Comparison of ENCODE assay signal across 10 cellular contexts in genomic region chr5:125227333-125228075, GRCh38.
DNase-seq lines count a peak whose midpoint lies in the region; ATAC-seq and TF ChIP-seq lines count a peak whose summit lies in the region.
"Had no signal": no experiment of that assay in that cellular context is flagged by ENCODE, and none has a peak within 500 bp of the region (broad histone marks: within the 10 kb centered on the region; RNA-seq: fewer than 3 reads in every experiment).

No MANE protein-coding gene starts in this region.

- POLR2A ChIA-PET in OCI-LY7 (lab: Charles Lee) = interaction anchor here (0.6 to 1.1 kb wide), 5 partner anchors 31 to 1176 kb away, joined by 3 to 4 read pairs (median 3); no protein-coding TSS in a partner anchor

- CTCF ChIA-PET in OCI-LY7 (lab: Charles Lee; ENCODE audit: unreplicated experiment) = no interaction called here

- H3K4me3 ChIP-seq in heart right ventricle (no peak overlapping the region), OCI-LY7 (ENCODE audit: low read depth, low read length, poor library complexity, severe bottlenecking) (no peak overlapping the region), fibroblast of the aortic adventitia (ENCODE audit: low read depth, low read length) (no peak overlapping the region), esophagus squamous epithelium (no peak overlapping the region)

- no peak for TF ChIP-seq POLR2A in esophagus squamous epithelium (IDR thresholded peaks at IDR 0.05)

- no peaks in the 10 kb centered on the region for H3K9me3 ChIP-seq in heart right ventricle
- H3K9me3 ChIP-seq in OCI-LY7 (ENCODE audit: low read length) = no peaks in the 10 kb centered on the region
- H3K9me3 ChIP-seq in esophagus squamous epithelium = no peaks in the 10 kb centered on the region

- BruUV-seq in OCI-LY7 (replicated peaks; lab: Mats Ljungman, UMichigan) = no TSS peak

- peak in 2 of 8 donors; percentile 27 to 34 for ATAC-seq in heart right ventricle
- ATAC-seq in Right ventricle myocardium superior (ENCODE audit: poor library complexity) = no peak
- ATAC-seq in activated CD4-positive, CD25-positive, alpha-beta regulatory T cell treated with anti-CD3 and anti-CD28 coated beads, Interleukin-2, amount 50 U/mL, for 24 hours = no peak
- ATAC-seq: left colon had no signal

- H3K4me1 ChIP-seq in heart right ventricle (peaks cover 0 to under 1% (median 0%) of the 10 kb centered on the region in 9 donors), OCI-LY7 (ENCODE audit: insufficient read depth, low read length, poor library complexity, severe bottlenecking) (no peaks in the 10 kb centered on the region), esophagus squamous epithelium (peaks cover 0 to 3% (median under 1%) of the 10 kb centered on the region in 3 donors)

- 75 to 79% methylated on average over 7 of the region's 7 CpGs for WGBS in heart right ventricle, 2 donors
- WGBS in esophagus squamous epithelium, 2 donors = 80 to 85% methylated on average over 6 to 7 of the region's 7 CpGs

- intact Hi-C loops in heart right ventricle (cut with DNase I) = no loop called here
- intact Hi-C loops in Right ventricle myocardium superior (cut with DNase I) = no loop called here
- intact Hi-C loops in OCI-LY7 (cut with micrococcal nuclease; ENCODE audit: unreplicated experiment) = no loop called here
- intact Hi-C loops in esophagus squamous epithelium (cut with DNase I) = no loop called here

- H3K36me3 ChIP-seq in heart right ventricle (no peaks in the 10 kb centered on the region), OCI-LY7 (ENCODE audit: insufficient read depth, low read length) (no peaks in the 10 kb centered on the region), esophagus squamous epithelium (no peaks in the 10 kb centered on the region)

- TF ChIP-seq CTCF in heart right ventricle (IDR thresholded peaks at IDR 0.05) = peak; percentile 3 to 50 (median 42)
- TF ChIP-seq CTCF in OCI-LY7 (conservative IDR thresholded peaks at IDR 0.05; ENCODE audit: low read length) = peak; percentile 72
- TF ChIP-seq CTCF in fibroblast of the aortic adventitia (IDR thresholded peaks at IDR 0.05; ENCODE audit: insufficient read depth, low read length) = peak; percentile 32
- peak in 2 of 6 experiments; percentile 23 to 51 for TF ChIP-seq CTCF in esophagus squamous epithelium (IDR thresholded peaks at IDR 0.05)

- peak in 1 of 2 donors; percentile 5 for DNase-seq in heart right ventricle
- no peak for DNase-seq in Right ventricle myocardium superior
- DNase-seq in OCI-LY7 (ENCODE audit: low spot score) = peak; percentile 44
- peak; percentile 15 for DNase-seq in fibroblast of the aortic adventitia (ENCODE audit: low read depth)
- DNase-seq in esophagus squamous epithelium (lab: John Stamatoyannopoulos, UW) = no peak
- no peak for DNase-seq in activated CD4-positive, alpha-beta T cell treated with anti-CD3 and anti-CD28 coated beads for 4 hours
- no peak for DNase-seq in DMS153 treated with DMSO at 0.1 percent for 48 hours (lab: John Stamatoyannopoulos, UW; ENCODE audit: unreplicated experiment)
- DNase-seq: stimulated activated CD8-positive, alpha-beta memory T cell treated with anti-CD3 and anti-CD28 coated beads, Interleukin-4, amount 100 ng/mL, for 48 hours had no signal

- H3K4me2 ChIP-seq in OCI-LY7 (ENCODE audit: low read length) = peak overlapping the region; percentile 9; the same call in 1 of the 2 replicates

- H4K20me1 ChIP-seq in OCI-LY7 (ENCODE audit: insufficient read depth, low read length) = no peaks in the 10 kb centered on the region

- H3K9me2 ChIP-seq in OCI-LY7 (ENCODE audit: insufficient read depth, low read length) = no peaks in the 10 kb centered on the region

- H2AFZ ChIP-seq in OCI-LY7 (ENCODE audit: low read length) = peak overlapping the region; percentile 64; the same call in 1 of the 2 replicates

- H3K79me2 ChIP-seq in OCI-LY7 (ENCODE audit: insufficient read depth, low read depth, low read length) = no peaks in the 10 kb centered on the region

- no peak overlapping the region for H3K27ac ChIP-seq in heart right ventricle
- H3K27ac ChIP-seq in OCI-LY7 (ENCODE audit: low read depth, low read length, poor library complexity, severe bottlenecking) = no peak overlapping the region
- H3K27ac ChIP-seq in esophagus squamous epithelium = no peak overlapping the region

- H3K27me3 ChIP-seq in heart right ventricle (no peaks in the 10 kb centered on the region), esophagus squamous epithelium (no peaks in the 10 kb centered on the region)

Comparison
In these comparisons a context has a peak if more than half of its experiments do, and no peak if none do; other contexts are left out.
1. DNase-seq: peak in OCI-LY7 (single experiment) and fibroblast of the aortic adventitia (single experiment); none in Right ventricle myocardium superior (single experiment), esophagus squamous epithelium (single experiment), activated CD4-positive, alpha-beta T cell treated with anti-CD3 and anti-CD28 coated beads for 4 hours (0 of 2) and DMS153 treated with DMSO at 0.1 percent for 48 hours (single experiment).